1 cellular context compared by ENCODE assay signal in the genomic region with DNA sequence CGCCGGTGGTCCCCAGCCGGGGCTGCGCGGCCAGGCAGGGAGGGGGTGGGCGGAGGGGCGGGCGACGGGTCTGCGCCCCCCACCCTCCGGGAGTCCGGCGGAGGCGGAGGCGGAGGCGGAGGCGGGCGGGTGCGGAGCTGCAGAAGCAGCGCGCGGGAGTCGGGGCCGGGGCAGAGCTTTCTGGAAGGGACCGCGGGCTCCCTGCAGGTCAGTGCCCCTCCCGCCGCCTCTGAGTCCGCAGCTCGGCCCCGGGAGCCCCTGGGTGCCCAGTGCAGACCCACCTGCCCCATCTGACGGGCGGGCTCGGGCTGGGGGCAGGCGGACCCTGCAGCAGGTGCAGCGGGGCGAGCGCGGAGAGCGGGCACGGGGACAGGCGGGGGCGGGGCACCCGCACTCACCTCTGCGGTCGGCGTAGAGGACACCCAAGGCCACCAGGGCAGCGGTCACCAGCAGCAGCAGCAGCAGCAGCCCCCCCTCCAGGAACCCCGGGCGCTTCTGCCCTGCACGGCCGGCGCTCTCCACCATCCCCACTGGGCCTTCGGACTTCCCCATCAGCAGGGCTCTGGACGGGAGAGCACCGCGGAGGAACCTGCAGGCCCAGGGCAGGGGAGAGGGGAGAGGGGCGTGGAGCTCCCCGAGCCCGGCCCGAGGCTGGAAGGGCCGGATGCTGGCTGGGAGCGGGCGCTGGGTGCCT.
TF ChIP-seq lines count a peak whose summit lies in the region.

No MANE protein-coding gene starts in this region.

TF ChIP-seq in GM23338, 12 proteins besides CTCF, POLR2A, EP300 and RAD21 (continued from another document):
- TF ChIP-seq, protein P1, sequence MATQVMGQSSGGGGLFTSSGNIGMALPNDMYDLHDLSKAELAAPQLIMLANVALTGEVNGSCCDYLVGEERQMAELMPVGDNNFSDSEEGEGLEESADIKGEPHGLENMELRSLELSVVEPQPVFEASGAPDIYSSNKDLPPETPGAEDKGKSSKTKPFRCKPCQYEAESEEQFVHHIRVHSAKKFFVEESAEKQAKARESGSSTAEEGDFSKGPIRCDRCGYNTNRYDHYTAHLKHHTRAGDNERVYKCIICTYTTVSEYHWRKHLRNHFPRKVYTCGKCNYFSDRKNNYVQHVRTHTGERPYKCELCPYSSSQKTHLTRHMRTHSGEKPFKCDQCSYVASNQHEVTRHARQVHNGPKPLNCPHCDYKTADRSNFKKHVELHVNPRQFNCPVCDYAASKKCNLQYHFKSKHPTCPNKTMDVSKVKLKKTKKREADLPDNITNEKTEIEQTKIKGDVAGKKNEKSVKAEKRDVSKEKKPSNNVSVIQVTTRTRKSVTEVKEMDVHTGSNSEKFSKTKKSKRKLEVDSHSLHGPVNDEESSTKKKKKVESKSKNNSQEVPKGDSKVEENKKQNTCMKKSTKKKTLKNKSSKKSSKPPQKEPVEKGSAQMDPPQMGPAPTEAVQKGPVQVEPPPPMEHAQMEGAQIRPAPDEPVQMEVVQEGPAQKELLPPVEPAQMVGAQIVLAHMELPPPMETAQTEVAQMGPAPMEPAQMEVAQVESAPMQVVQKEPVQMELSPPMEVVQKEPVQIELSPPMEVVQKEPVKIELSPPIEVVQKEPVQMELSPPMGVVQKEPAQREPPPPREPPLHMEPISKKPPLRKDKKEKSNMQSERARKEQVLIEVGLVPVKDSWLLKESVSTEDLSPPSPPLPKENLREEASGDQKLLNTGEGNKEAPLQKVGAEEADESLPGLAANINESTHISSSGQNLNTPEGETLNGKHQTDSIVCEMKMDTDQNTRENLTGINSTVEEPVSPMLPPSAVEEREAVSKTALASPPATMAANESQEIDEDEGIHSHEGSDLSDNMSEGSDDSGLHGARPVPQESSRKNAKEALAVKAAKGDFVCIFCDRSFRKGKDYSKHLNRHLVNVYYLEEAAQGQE (IDR thresholded peaks at IDR 0.05; ENCODE audit: unreplicated experiment) = no peak
